ENCODE assay signal across 23 cellular contexts in the genomic region with DNA sequence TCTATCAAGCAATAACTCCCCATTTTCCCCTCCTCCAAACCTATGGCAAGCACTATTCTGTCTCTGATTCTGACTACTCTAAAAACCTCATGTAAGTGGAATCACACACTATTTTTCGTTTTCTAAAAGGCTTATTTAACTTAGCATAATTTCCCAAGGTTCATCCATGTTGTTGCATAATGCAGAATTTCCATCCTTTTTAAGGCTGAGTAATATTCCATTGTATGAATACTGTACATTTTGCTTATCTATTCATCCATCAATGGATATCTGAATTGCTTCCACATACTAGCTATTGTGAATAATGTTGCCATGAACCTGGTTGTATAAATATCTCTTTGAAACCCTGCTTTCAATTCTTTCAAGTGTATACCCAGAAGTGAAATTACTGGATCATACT. TPM values are rescaled to one million over a fixed set of nuclear protein-coding genes. Genes with fewer than 3 reads are reported as not detected.
DNase-seq lines count a peak whose midpoint lies in the region; ATAC-seq, FAIRE-seq and TF ChIP-seq lines count a peak whose summit lies in the region.
"Had no signal": no experiment of that assay in that cellular context is flagged by ENCODE, and none has a peak within 500 bp of the region (broad histone marks: within the 10 kb centered on the region; RNA-seq: fewer than 3 reads in every experiment).

No MANE protein-coding gene starts in this region.

- H3K9ac ChIP-seq in K562 (ENCODE audit: insufficient read depth in 1 of 2, low read depth in 2 of 2, low read length in 2 of 2): no peak overlapping the region
- H3K9ac ChIP-seq: BLaER1 had no signal

- in situ Hi-C loops in K562 (cut with MboI): no loop called here

- H3K36me3 ChIP-seq in HEK293 (ENCODE audit: control insufficient read depth in 2 of 2, insufficient read depth in 1 of 2, low read length in 2 of 2) (peaks cover 8 to 27% of the 10 kb centered on the region in 2 experiments), K562 (ENCODE audit: control insufficient read depth, insufficient read depth, low read length) (peaks cover 15% of the 10 kb centered on the region; the same call in 2 of the 3 replicates)
- H3K36me3 ChIP-seq: BE2C had no signal

- no TSS peak for BruUV-seq in K562 (replicated peaks; lab: Mats Ljungman, UMichigan)

- peaks cover 8% of the 10 kb centered on the region for H3K4me1 Mint-ChIP-seq in activated naive CD8-positive, alpha-beta T cell (ENCODE audit: low read depth)
- peaks cover 12% of the 10 kb centered on the region for H3K4me1 Mint-ChIP-seq in activated naive CD8-positive, alpha-beta T cell treated with anti-CD3 and anti-CD28 coated beads for 36 hours
- H3K4me1 Mint-ChIP-seq in T-helper 2 cell treated with Interferon-gamma antibody and Interleukin-4, amounts not matched to agents 5 μg/mL and 100 μg/mL, for 36 hours (ENCODE audit: low read depth): peaks cover 6% of the 10 kb centered on the region
- H3K4me1 Mint-ChIP-seq: CD14-positive monocyte had no signal

- 12% methylated on average over 1 of the region's 1 CpG for WGBS in K562 (ENCODE audit: insufficient coverage, low coverage, missing lambda C conversion rate)

- H3K9me1 ChIP-seq in K562 (ENCODE audit: control insufficient read depth, insufficient read depth, low read length): no peaks in the 10 kb centered on the region

- no peaks in the 10 kb centered on the region for H3K9me3 Mint-ChIP-seq in activated naive CD8-positive, alpha-beta T cell (ENCODE audit: low read depth)
- no peaks in the 10 kb centered on the region for H3K9me3 Mint-ChIP-seq in activated naive CD8-positive, alpha-beta T cell treated with anti-CD3 and anti-CD28 coated beads for 36 hours
- H3K9me3 Mint-ChIP-seq in T-helper 2 cell treated with Interferon-gamma antibody and Interleukin-4, amounts not matched to agents 5 μg/mL and 100 μg/mL, for 36 hours: no peaks in the 10 kb centered on the region
- H3K9me3 Mint-ChIP-seq: CD8-positive, alpha-beta T cell had no signal

- no peaks in the 10 kb centered on the region for H3K27me3 Mint-ChIP-seq in activated naive CD8-positive, alpha-beta T cell
- H3K27me3 Mint-ChIP-seq in activated naive CD8-positive, alpha-beta T cell treated with anti-CD3 and anti-CD28 coated beads for 36 hours: no peaks in the 10 kb centered on the region
- H3K27me3 Mint-ChIP-seq in T-helper 2 cell treated with Interferon-gamma antibody and Interleukin-4, amounts not matched to agents 5 μg/mL and 100 μg/mL, for 36 hours (ENCODE audit: low read depth): no peaks in the 10 kb centered on the region
- H3K27me3 Mint-ChIP-seq: CD4-positive, CD25-positive, alpha-beta regulatory T cell had no signal

- no peak for FAIRE-seq in K562 (lab: Jason Lieb, UNC)
- FAIRE-seq: A204.1, D721Med, G401.6, GM19239 had no signal

- H4K20me1 ChIP-seq in K562 (replicated peaks; ENCODE audit: control insufficient read depth, insufficient read depth, low read length): no peaks in the 10 kb centered on the region

- DNase-seq in activated naive CD8-positive, alpha-beta T cell treated with anti-CD3 and anti-CD28 coated beads for 36 hours: no peak
- no peak for DNase-seq in K562 (ENCODE audit: extremely low read depth in 1 of 4, low spot score in 3 of 4)
- DNase-seq in T-helper 2 cell treated with Interferon-gamma antibody and Interleukin-4, amounts not matched to agents 5 μg/mL and 100 μg/mL, for 36 hours (ENCODE audit: low spot score): no peak
- no peak for DNase-seq in dermis blood vessel endothelial cell
- DNase-seq: 8988T; ACHN; BE2C; C1 segment of cervical spinal cord; Caco-2; Calu3; CD4-positive, CD25-positive, alpha-beta regulatory T cell; CD8-positive, alpha-beta T cell; DMS79 treated with DMSO at 0.1 percent for 48 hours; GF-D8 had no signal

- TF ChIP-seq CTCF in HEK293 (tag by site-specific recombination; IDR thresholded peaks at IDR 0.05) (no peak), K562 (IDR thresholded peaks at IDR 0.05 in 2 of 3, conservative IDR thresholded peaks at IDR 0.05 in 1 of 3; ENCODE audit: insufficient read depth in 2 of 3, low read depth in 1 of 3, low read length in 3 of 3) (no peak)

- no peak overlapping the region for H3K4me3 Mint-ChIP-seq in activated naive CD8-positive, alpha-beta T cell
- no peak overlapping the region for H3K4me3 Mint-ChIP-seq in activated naive CD8-positive, alpha-beta T cell treated with anti-CD3 and anti-CD28 coated beads for 36 hours
- no peak overlapping the region for H3K4me3 Mint-ChIP-seq in T-helper 2 cell treated with Interferon-gamma antibody and Interleukin-4, amounts not matched to agents 5 μg/mL and 100 μg/mL, for 36 hours
- H3K4me3 Mint-ChIP-seq: CD14-positive monocyte; CD4-positive, CD25-positive, alpha-beta regulatory T cell; CD8-positive, alpha-beta T cell had no signal

- H3K4me2 ChIP-seq in K562 (ENCODE audit: insufficient read depth, low read length): no peak overlapping the region
- H3K4me2 ChIP-seq: BLaER1 had no signal

- intact Hi-C loops in K562 (cut with micrococcal nuclease): no loop called here

- H3K9me3 ChIP-seq in HEK293 (ENCODE audit: control insufficient read depth, insufficient read depth, low read depth, low read length) (no peaks in the 10 kb centered on the region), K562 (replicated peaks; ENCODE audit: control insufficient read depth, insufficient read depth, low read depth, low read length) (no peaks in the 10 kb centered on the region)
- H3K9me3 ChIP-seq: BE2C, BLaER1, Caco-2 had no signal

- TF ChIP-seq EP300 in K562 (IDR thresholded peaks at IDR 0.05; ENCODE audit: low read length): no peak

- H3K4me3 ChIP-seq in HEK293 (ENCODE audit: low read depth, low read length): no peak overlapping the region
- H3K4me3 ChIP-seq in K562: no peak overlapping the region
- H3K4me3 ChIP-seq: BLaER1 had no signal

- H3K4me1 ChIP-seq in HEK293 (ENCODE audit: control insufficient read depth, insufficient read depth, low read length) (no peaks in the 10 kb centered on the region), K562 (replicated peaks in 1 of 2; ENCODE audit: control insufficient read depth in 2 of 2, insufficient read depth in 2 of 2, low read length in 2 of 2) (no peaks in the 10 kb centered on the region)
- H3K4me1 ChIP-seq: BE2C, BLaER1, Caco-2 had no signal

- no peak overlapping the region for H2AFZ ChIP-seq in K562 (ENCODE audit: low read depth, low read length)

- ATAC-seq in K562 (no peak), GM19397 (IDR thresholded peaks at IDR 0.05; ENCODE audit: unreplicated experiment) (no peak)
- ATAC-seq: CD8-positive, alpha-beta T cell had no signal

- H3K27me3 ChIP-seq in K562 (ENCODE audit: control insufficient read depth in 2 of 2, insufficient read depth in 2 of 2, low read length in 2 of 2): no peaks in the 10 kb centered on the region
- H3K27me3 ChIP-seq: BE2C, BLaER1 had no signal

- CTCF ChIA-PET in HEK293 (lab: Yijun Ruan, JAX): interaction anchor here (1.2 kb wide), 1 partner anchor 13 kb away, joined by 3 read pairs; no protein-coding TSS in a partner anchor
- CTCF ChIA-PET in K562 (lab: Yijun Ruan, JAX; ENCODE audit: low intra/inter-chr PET ratio): no interaction called here

- POLR2A ChIA-PET in HEK293 (lab: Yijun Ruan, JAX): interaction anchor here (0.6 kb wide), 1 partner anchor 449 kb away, joined by 3 read pairs; no protein-coding TSS in a partner anchor
- POLR2A ChIA-PET in K562 (lab: Yijun Ruan, JAX): interaction anchor here (0.7 to 1.5 kb wide), 2 partner anchors 9 kb away, joined by 3 to 4 read pairs; no protein-coding TSS in a partner anchor

- H3K27ac Mint-ChIP-seq in activated naive CD8-positive, alpha-beta T cell: peak overlapping the region; percentile 38
- H3K27ac Mint-ChIP-seq in activated naive CD8-positive, alpha-beta T cell treated with anti-CD3 and anti-CD28 coated beads for 36 hours: no peak overlapping the region
- no peak overlapping the region for H3K27ac Mint-ChIP-seq in T-helper 2 cell treated with Interferon-gamma antibody and Interleukin-4, amounts not matched to agents 5 μg/mL and 100 μg/mL, for 36 hours
- H3K27ac Mint-ChIP-seq: CD14-positive monocyte; CD8-positive, alpha-beta T cell had no signal

- no peaks in the 10 kb centered on the region for H3K79me2 ChIP-seq in K562 (ENCODE audit: control insufficient read depth, insufficient read depth, low read length)

- no peak for TF ChIP-seq RAD21 in K562 (CRISPR knock-in tag; conservative IDR thresholded peaks at IDR 0.05 in 1 of 2, IDR thresholded peaks at IDR 0.05 in 1 of 2)

- peaks cover 10% of the 10 kb centered on the region for H3K36me3 Mint-ChIP-seq in activated naive CD8-positive, alpha-beta T cell
- H3K36me3 Mint-ChIP-seq in activated naive CD8-positive, alpha-beta T cell treated with anti-CD3 and anti-CD28 coated beads for 36 hours: peaks cover 22% of the 10 kb centered on the region
- H3K36me3 Mint-ChIP-seq in T-helper 2 cell treated with Interferon-gamma antibody and Interleukin-4, amounts not matched to agents 5 μg/mL and 100 μg/mL, for 36 hours (ENCODE audit: low read depth): peaks cover 27% of the 10 kb centered on the region

- TF ChIP-seq POLR2A in K562 (conservative IDR thresholded peaks at IDR 0.05): no peak

- H3K27ac ChIP-seq in HEK293 (ENCODE audit: extremely low read depth, low read depth, low read length): no peak overlapping the region
- H3K27ac ChIP-seq in K562 (ENCODE audit: extremely low read depth, low read depth, low read length): no peak overlapping the region
- H3K27ac ChIP-seq: BLaER1 had no signal

TF ChIP-seq in K562, 482 proteins besides CTCF, POLR2A, EP300 and RAD21 (continues in another document):
- TF ChIP-seq CAMTA2 (CRISPR knock-in tag; conservative IDR thresholded peaks at IDR 0.05) (no peak), ZNF830 (CRISPR knock-in tag; IDR thresholded peaks at IDR 0.05) (no peak)

RNA-seq across cellular contexts. Expression of a gene that starts 48.2 kb away (rescaled TPM):
- 10 to 100 TPM; 56.7 to 58.2 TPM for total RNA-seq in activated naive CD8-positive, alpha-beta T cell treated with anti-CD3 and anti-CD28 coated beads for 36 hours
- total RNA-seq in K562 (2011; cell fraction: chromatin; rRNA removed; ENCODE audit: low replicate concordance): 60.5 and 255 TPM in 2 replicates
- total RNA-seq in K562 (2011; cell fraction: nucleolus; rRNA removed): 24.2 and 38.3 TPM in 2 replicates
- 89.5 and 141 TPM in 2 replicates for total RNA-seq in K562 (2011; cell fraction: nucleoplasm; rRNA removed)
- total RNA-seq in K562 (2014; rRNA removed) (35.5 and 55.5 TPM in 2 replicates), K562 (2014; rRNA removed; fragmentation: Illumina TruSeq; extraction: Trizol) (41.9 and 44.2 TPM in 2 replicates), K562 (2015; rRNA removed; fragmentation: Illumina TruSeq; extraction: Trizol) (36.7 and 37.2 TPM in 2 replicates), K562 (2021) (38.7 and 39.3 TPM in 2 replicates), dermis blood vessel endothelial cell (24.8 and 28.3 TPM in 2 replicates)
- polyA plus RNA-seq in K562 (2011; rRNA removed) (24.6 and 52.8 TPM in 2 replicates), K562 (2014; fragmentation: Illumina TruSeq; extraction: Trizol) (49.3 and 53.5 TPM in 2 replicates), K562 (2014; fragmentation: Nextera tagmentation; extraction: Ambion mirVana) (10 to 100 TPM; 15.8 to 21.3 TPM), K562 (2014; rRNA removed) (40.8 and 42.4 TPM in 2 replicates)
- polyA plus RNA-seq in K562 (2011; cell fraction: cytosol; rRNA removed): 28.2 and 28.9 TPM in 2 replicates
- polyA plus RNA-seq in K562 (2011; cell fraction: nucleus; rRNA removed): 115 and 131 TPM in 2 replicates
- 32.5 and 37.8 TPM in 2 replicates for polyA plus RNA-seq in K562 (2012)
- 30.2 and 49.0 TPM in 2 replicates for polyA minus RNA-seq in K562 (2011; rRNA and poly(A)+ RNA removed)
- polyA minus RNA-seq in K562 (2011; cell fraction: cytosol; rRNA and poly(A)+ RNA removed): 21.8 and 24.9 TPM in 2 replicates
- 36.6 and 52.9 TPM in 2 replicates for polyA minus RNA-seq in K562 (2011; cell fraction: nucleus; rRNA and poly(A)+ RNA removed)
